ENCODE assay signal across 3 cellular contexts in genomic region chr5:158716668-158717067, GRCh38.
TF ChIP-seq lines count a peak whose summit lies in the region.

No MANE protein-coding gene starts in this region.

TF ChIP-seq in HEK293, 187 proteins besides CTCF, POLR2A, EP300 and RAD21:
- TF ChIP-seq REST (tag by site-specific recombination; IDR thresholded peaks at IDR 0.05) (peak; percentile 95), SCRT1 (tag by site-specific recombination; IDR thresholded peaks at IDR 0.05; ENCODE audit: borderline replicate concordance) (no peak), ZNF530 (tag by site-specific recombination; IDR thresholded peaks at IDR 0.05; ENCODE audit: low read depth) (no peak), ZFHX2 (tag by site-specific recombination; conservative IDR thresholded peaks at IDR 0.05) (no peak)
TF ChIP-seq in HEK293: peak in this region for 1.

TF ChIP-seq in GM12878, 131 proteins besides CTCF, POLR2A, EP300 and RAD21:
- TF ChIP-seq REST (IDR thresholded peaks at IDR 0.05; ENCODE audit: low read depth, low read length), result peak; percentile 77
- no peak for TF ChIP-seq BCL11A (IDR thresholded peaks at IDR 0.05; ENCODE audit: low read depth, low read length)

TF ChIP-seq in liver, 16 proteins besides CTCF, POLR2A, EP300 and RAD21:
- no peak for TF ChIP-seq ZBTB33 (IDR thresholded peaks at IDR 0.05)
- peak; percentile 98 for TF ChIP-seq REST (IDR thresholded peaks at IDR 0.05)
